In genomic region chr12:130715996-130716917, GRCh38 we compare ENCODE assay signal across 9 cellular contexts. TPM values are rescaled to one million over a fixed set of nuclear protein-coding genes. Genes with fewer than 3 reads are reported as not detected.
DNase-seq lines count a peak whose midpoint lies in the region; ATAC-seq, FAIRE-seq and TF ChIP-seq lines count a peak whose summit lies in the region.
"Had no signal": no experiment of that assay in that cellular context is flagged by ENCODE, and none has a peak within 500 bp of the region (broad histone marks: within the 10 kb centered on the region; RNA-seq: fewer than 3 reads in every experiment).

TSS of gene RIMBP2 (minus strand) at chr12:130716299. CDS start at chr12:130479013, 237,286 bp downstream.

- in situ Hi-C loops in Caki2 (cut with HindIII; ENCODE audit: low pct_unique_long_range_greater_than_20kb, low sequenced_read_pairs) (no loop called here), GM12878 (cut with MboI) (no loop called here)

- no peak for TF ChIP-seq POLR2A in GM12878 (IDR thresholded peaks at IDR 0.05; ENCODE audit: low read depth, low read length)

- H3K79me2 ChIP-seq in GM12878 (ENCODE audit: control insufficient read depth, insufficient read depth, low read length), result peaks cover 11% of the 10 kb centered on the region

- WGBS in GM12878 (ENCODE audit: insufficient coverage, insufficient replicate concordance, low lambda C conversion rate, missing lambda C conversion rate), result 4% methylated on average over 31 of the region's 33 CpGs
- WGBS in urinary bladder, result 1% methylated on average over 33 of the region's 33 CpGs

- H3K27me3 Mint-ChIP-seq in activated naive CD4-positive, alpha-beta T cell treated with anti-CD3 and anti-CD28 coated beads, Interleukin-2, amount 10 ng/mL, durations not matched to agents 7 days and 5 days, result peaks cover 57% of the 10 kb centered on the region

- no peaks in the 10 kb centered on the region for H3K9me3 Mint-ChIP-seq in activated naive CD4-positive, alpha-beta T cell treated with anti-CD3 and anti-CD28 coated beads, Interleukin-2, amount 10 ng/mL, durations not matched to agents 7 days and 5 days

- intact Hi-C loops in GM12878 (cut with micrococcal nuclease; ENCODE audit: unreplicated experiment), result loop anchor here (10.0 kb wide), 1 partner anchor 141 kb away; no protein-coding TSS in a partner anchor

- no peak for FAIRE-seq in GM12878 (lab: Jason Lieb, UNC)

- H3K36me3 Mint-ChIP-seq in activated naive CD4-positive, alpha-beta T cell treated with anti-CD3 and anti-CD28 coated beads, Interleukin-2, amount 10 ng/mL, durations not matched to agents 7 days and 5 days, result no peaks in the 10 kb centered on the region

- peak within 1 kb of the TSS; percentile 61 for H3K27ac ChIP-seq in GM12878 (ENCODE audit: control insufficient read depth, insufficient read depth)
- no peak within 1 kb of the TSS for H3K27ac ChIP-seq in urinary bladder (ENCODE audit: low read depth)

- RAD21 ChIA-PET in GM12878 (lab: Charles Lee; ENCODE audit: unreplicated experiment), result interaction anchor here (0.6 to 1.4 kb wide), 9 partner anchors 23 to 321 kb away, joined by 3 to 7 read pairs (median 3); no protein-coding TSS in a partner anchor

- CTCF ChIA-PET in GM12878 (lab: Yijun Ruan, JAX), result interaction anchor here (0.6 to 1.4 kb wide), 4 partner anchors 23 to 436 kb away, joined by 3 to 4 read pairs (median 4); no protein-coding TSS in a partner anchor
- CTCF ChIA-PET in activated naive CD4-positive, alpha-beta T cell treated with anti-CD3 and anti-CD28 coated beads, Interleukin-2, amount 10 ng/mL, durations not matched to agents 7 days and 5 days (lab: Charles Lee), result interaction anchor here (0.6 kb wide), 1 partner anchor 367 kb away, joined by 3 read pairs; no protein-coding TSS in a partner anchor

- H4K20me1 ChIP-seq in GM12878 (ENCODE audit: control insufficient read depth, insufficient read depth), result no peaks in the 10 kb centered on the region

- TF ChIP-seq EP300 in GM12878 (IDR thresholded peaks at IDR 0.05; ENCODE audit: borderline replicate concordance in 1 of 2, control insufficient read depth in 1 of 2, low read depth in 2 of 2, low read length in 2 of 2), result no peak

- H3K4me3 ChIP-seq in GM12878, result peak within 1 kb of the TSS; percentile 58
- peak within 1 kb of the TSS; percentile 54 for H3K4me3 ChIP-seq in urinary bladder (ENCODE audit: low read depth, low read length)

- H3K4me1 ChIP-seq in GM12878 (ENCODE audit: control insufficient read depth, insufficient read depth, low read length) (no peaks in the 10 kb centered on the region), urinary bladder (ENCODE audit: insufficient read depth) (no peaks in the 10 kb centered on the region)

- TF ChIP-seq CTCF in GM12878 (IDR thresholded peaks at IDR 0.05 in 2 of 3, conservative IDR thresholded peaks at IDR 0.05 in 1 of 3; ENCODE audit: control insufficient read depth in 2 of 3, extremely low read depth in 1 of 3, insufficient read depth in 1 of 3, low read depth in 3 of 3, low read length in 3 of 3), result no peak

- no peaks in the 10 kb centered on the region for H3K36me3 ChIP-seq in GM12878 (ENCODE audit: control insufficient read depth in 2 of 2, insufficient read depth in 2 of 2, low read length in 1 of 2)
- no peaks in the 10 kb centered on the region for H3K36me3 ChIP-seq in urinary bladder (ENCODE audit: insufficient read depth)

- H3K9ac ChIP-seq in GM12878 (ENCODE audit: control insufficient read depth, insufficient read depth, low read length), result peak within 1 kb of the TSS; percentile 60

- POLR2A ChIA-PET in GM12878 (lab: Charles Lee), result interaction anchor here (0.6 to 1.1 kb wide), 2 partner anchors 235 to 1920 kb away, joined by 4 to 5 read pairs; no protein-coding TSS in a partner anchor

- no peaks in the 10 kb centered on the region; a peak in 1 of 4 replicates for H3K27me3 ChIP-seq in GM12878 (replicated peaks in 1 of 2; ENCODE audit: control insufficient read depth in 2 of 2, insufficient read depth in 2 of 2, low read length in 1 of 2)

- peak; percentile 44 for ATAC-seq in GM12878
- no peak for ATAC-seq in HG03025 (IDR thresholded peaks at IDR 0.05; ENCODE audit: low FRiP score, unreplicated experiment)
- no peak for ATAC-seq in GM18858 (IDR thresholded peaks at IDR 0.05; ENCODE audit: unreplicated experiment)

- SMC1A ChIA-PET in GM12878 (lab: Charles Lee; ENCODE audit: uncharacterized antibody, unreplicated experiment), result interaction anchor here (0.8 to 2.1 kb wide), 4 partner anchors 11 to 143 kb away, joined by 4 to 6 read pairs (median 4); no protein-coding TSS in a partner anchor

- H3K4me1 Mint-ChIP-seq in activated naive CD4-positive, alpha-beta T cell treated with anti-CD3 and anti-CD28 coated beads, Interleukin-2, amount 10 ng/mL, durations not matched to agents 7 days and 5 days, result peaks cover 2% of the 10 kb centered on the region

- TSS peak; percentile 52 for BruUV-seq in GM12878 (replicated peaks; lab: Mats Ljungman, UMichigan)

- peak within 1 kb of the TSS; percentile 58 for H2AFZ ChIP-seq in GM12878 (ENCODE audit: control insufficient read depth, low read depth, low read length)

- no peak within 1 kb of the TSS for H3K27ac Mint-ChIP-seq in activated naive CD4-positive, alpha-beta T cell treated with anti-CD3 and anti-CD28 coated beads, Interleukin-2, amount 10 ng/mL, durations not matched to agents 7 days and 5 days

- DNase-seq in Caki2 (ENCODE audit: low read depth) (peak; percentile 73), NCI-H1417 (lab: John Stamatoyannopoulos, UW) (peak; percentile 62 to 91 (median 85)), GM12878 (ENCODE audit: low read depth, low spot score) (no peak), left kidney (ENCODE audit: low read depth, low spot score) (peak; percentile 97)
- DNase-seq in activated naive CD4-positive, alpha-beta T cell treated with anti-CD3 and anti-CD28 coated beads, Interleukin-2, amount 10 ng/mL, durations not matched to agents 7 days and 5 days, result no peak

- TF ChIP-seq RAD21 in GM12878 (IDR thresholded peaks at IDR 0.05; ENCODE audit: insufficient read depth, low read depth, low read length), result no peak

- peak within 1 kb of the TSS; percentile 33 for H3K4me2 ChIP-seq in GM12878 (ENCODE audit: control insufficient read depth, insufficient read depth)

- H3K4me3 Mint-ChIP-seq in activated naive CD4-positive, alpha-beta T cell treated with anti-CD3 and anti-CD28 coated beads, Interleukin-2, amount 10 ng/mL, durations not matched to agents 7 days and 5 days, result no peak within 1 kb of the TSS

- H3K9me3 ChIP-seq in GM12878 (replicated peaks; ENCODE audit: control insufficient read depth, insufficient read depth, low read length), result no peaks in the 10 kb centered on the region

TF ChIP-seq in GM12878, 131 proteins besides CTCF, POLR2A, EP300 and RAD21 (continues in another document):
- no peak for TF ChIP-seq SMARCA5 (IDR thresholded peaks at IDR 0.05)
- TF ChIP-seq JUND (IDR thresholded peaks at IDR 0.05; ENCODE audit: low read depth, low read length), result no peak
- no peak for TF ChIP-seq NRF1 (conservative IDR thresholded peaks at IDR 0.05; ENCODE audit: low read depth, low read length)
- no peak for TF ChIP-seq REST (IDR thresholded peaks at IDR 0.05; ENCODE audit: low read depth, low read length)
- TF ChIP-seq POU2F2 (IDR thresholded peaks at IDR 0.05; ENCODE audit: borderline replicate concordance, low read depth, low read length), result no peak

RNA-seq across cellular contexts. Expression of gene RIMBP2, which starts in this region (rescaled TPM):
- total RNA-seq in Caki2 (2014; rRNA removed; shearing (Covaris generic); ENCODE audit: low replicate concordance), result not detected in 2 replicates
- total RNA-seq in GM12878 (2013; cell fraction: nucleolus; rRNA removed), result 139 and 149 TPM in 2 replicates
- total RNA-seq in GM12878 (2014; rRNA removed), result 0.06 and 0.22 TPM in 2 replicates
- total RNA-seq in GM12878 (2014; rRNA removed; fragmentation: Illumina TruSeq; extraction: Trizol), result 0.04 and 0.09 TPM in 2 replicates
- total RNA-seq in GM12878 (2021), result 0.41 and 0.43 TPM in 2 replicates
- 1.8 TPM for polyA plus RNA-seq in GM12878 (2011; ENCODE audit: low read depth)
- polyA plus RNA-seq in GM12878 (2011; rRNA removed), result 1.4 and 2.9 TPM in 2 replicates
- 1.4 and 1.5 TPM in 2 replicates for polyA plus RNA-seq in GM12878 (2011; cell fraction: cytosol; rRNA removed)
- 9.4 and 9.6 TPM in 2 replicates for polyA plus RNA-seq in GM12878 (2011; cell fraction: nucleus; rRNA removed)
- polyA plus RNA-seq in GM12878 (2012), result 2.9 and 4.5 TPM in 2 replicates
- 0.07 TPM in 1 of 2 replicates, not detected in the other for polyA plus RNA-seq in GM12878 (2014; fragmentation: Illumina TruSeq; extraction: Trizol)
- under 1 TPM in 1 of 2 experiments, not detected in 1; 0.04 TPM for polyA plus RNA-seq in GM12878 (2014; fragmentation: Nextera tagmentation; extraction: Ambion mirVana)
- 0.08 and 0.11 TPM in 2 replicates for polyA plus RNA-seq in GM12878 (2014; rRNA removed)
- under 1 TPM; 0.06 to 0.24 TPM for polyA plus RNA-seq in GM12878 (2016; fragmentation: Nextera tagmentation; extraction: Ambion mirVana)
- 2.0 and 3.5 TPM in 2 replicates for polyA minus RNA-seq in GM12878 (2011; rRNA and poly(A)+ RNA removed)
- polyA minus RNA-seq in GM12878 (2011; cell fraction: cytosol; rRNA and poly(A)+ RNA removed), result 0.52 and 0.80 TPM in 2 replicates
- 1.8 and 6.6 TPM in 2 replicates for polyA minus RNA-seq in GM12878 (2011; cell fraction: nucleus; rRNA and poly(A)+ RNA removed)
- total RNA-seq in urinary bladder, result 2.7 TPM
- polyA plus RNA-seq in urinary bladder, result 1.3 TPM
- total RNA-seq: subcutaneous adipose tissue had no signal

Comparison
In these comparisons a context has a peak if more than half of its experiments do, and no peak if none do; other contexts are left out.
1. Peak in DNase-seq in Caki2; RNA of the gene not detected or under 1 TPM.
2. DNase-seq: peak in NCI-H1417 (3 of 3) and left kidney (single experiment); none in GM12878 (single experiment) and activated naive CD4-positive, alpha-beta T cell treated with anti-CD3 and anti-CD28 coated beads, Interleukin-2, amount 10 ng/mL, durations not matched to agents 7 days and 5 days (single experiment).